In genomic region chr9:7169717-7170348, GRCh38 we compare ENCODE assay signal across 19 cellular contexts.
DNase-seq lines count a peak whose midpoint lies in the region; ATAC-seq, FAIRE-seq and TF ChIP-seq lines count a peak whose summit lies in the region.
"Had no signal": no experiment of that assay in that cellular context is flagged by ENCODE, and none has a peak within 500 bp of the region (broad histone marks: within the 10 kb centered on the region; RNA-seq: fewer than 3 reads in every experiment).

No MANE protein-coding gene starts in this region.

- H3K9me3 ChIP-seq in A549, result no peaks in the 10 kb centered on the region
- H3K9me3 ChIP-seq: left lung had no signal

- H3K4me2 ChIP-seq in A549, result no peak overlapping the region
- H3K4me2 ChIP-seq in mesendoderm (ENCODE audit: low read length), result no peak overlapping the region

- H3K36me3 ChIP-seq in mesendoderm (ENCODE audit: control insufficient read depth, insufficient read depth, low read length), result no peaks in the 10 kb centered on the region

- no peaks in the 10 kb centered on the region for H3K79me2 ChIP-seq in mesendoderm (ENCODE audit: control insufficient read depth, insufficient read depth, low read length)

- TF ChIP-seq EP300 in A549 (IDR thresholded peaks at IDR 0.05), result no peak

- H3K4me1 ChIP-seq in A549 (no peaks in the 10 kb centered on the region), mesendoderm (ENCODE audit: control insufficient read depth, low read depth, low read length) (peaks cover 2% of the 10 kb centered on the region)
- H3K4me1 ChIP-seq: left lung had no signal

- H4K8ac ChIP-seq in mesendoderm (ENCODE audit: low read depth, low read length), result no peak overlapping the region

- POLR2A ChIA-PET in A549 (lab: Yijun Ruan, JAX), result no interaction called here
- POLR2A ChIA-PET in WTC11 (lab: Charles Lee), result no interaction called here

- H3K27me3 Mint-ChIP-seq in WTC11 (ENCODE audit: low read depth), result no peaks in the 10 kb centered on the region
- no peaks in the 10 kb centered on the region for H3K27me3 Mint-ChIP-seq in activated CD8-positive, alpha-beta memory T cell treated with anti-CD3 and anti-CD28 coated beads, Interleukin-2, amount 10 ng/mL, durations not matched to agents 7 days and 5 days
- H3K27me3 Mint-ChIP-seq: activated naive CD8-positive, alpha-beta T cell; T-helper 17 cell had no signal

- H3K56ac ChIP-seq in mesendoderm (ENCODE audit: low read length), result no peak overlapping the region

- no peak for TF ChIP-seq RAD21 in A549 (conservative IDR thresholded peaks at IDR 0.05 in 1 of 2, IDR thresholded peaks at IDR 0.05 in 1 of 2)

- H3K23ac ChIP-seq in mesendoderm (ENCODE audit: low read length), result no peak overlapping the region

- no peak overlapping the region for H3K4ac ChIP-seq in mesendoderm (ENCODE audit: low read depth, low read length)

- no peak overlapping the region for H3K4me3 Mint-ChIP-seq in WTC11
- H3K4me3 Mint-ChIP-seq in activated CD8-positive, alpha-beta memory T cell treated with anti-CD3 and anti-CD28 coated beads, Interleukin-2, amount 10 ng/mL, durations not matched to agents 7 days and 5 days, result no peak overlapping the region
- H3K4me3 Mint-ChIP-seq: activated naive CD8-positive, alpha-beta T cell; CD8-positive, alpha-beta T cell; T-helper 17 cell had no signal

- CTCF ChIA-PET in A549 (lab: Yijun Ruan, JAX) (no interaction called here), WTC11 (lab: Charles Lee) (no interaction called here)
- CTCF ChIA-PET in activated CD8-positive, alpha-beta memory T cell treated with anti-CD3 and anti-CD28 coated beads, Interleukin-2, amount 10 ng/mL, durations not matched to agents 7 days and 5 days (lab: Charles Lee), result no interaction called here

- no peaks in the 10 kb centered on the region for H3K27me3 ChIP-seq in mesendoderm (ENCODE audit: insufficient read depth, low read length, poor library complexity)
- H3K27me3 ChIP-seq: left lung had no signal

- H3K27ac Mint-ChIP-seq in WTC11, result 0 out of 2 replicates have a peak overlapping the region, but pooled peaks have one; percentile 15
- no peak overlapping the region for H3K27ac Mint-ChIP-seq in activated CD8-positive, alpha-beta memory T cell treated with anti-CD3 and anti-CD28 coated beads, Interleukin-2, amount 10 ng/mL, durations not matched to agents 7 days and 5 days
- H3K27ac Mint-ChIP-seq: activated naive CD8-positive, alpha-beta T cell; CD8-positive, alpha-beta T cell; T-helper 17 cell had no signal

- H3K36me3 Mint-ChIP-seq in WTC11, result peaks cover 11% of the 10 kb centered on the region
- peaks cover 23% of the 10 kb centered on the region for H3K36me3 Mint-ChIP-seq in activated CD8-positive, alpha-beta memory T cell treated with anti-CD3 and anti-CD28 coated beads, Interleukin-2, amount 10 ng/mL, durations not matched to agents 7 days and 5 days

- TF ChIP-seq CTCF in A549 (IDR thresholded peaks at IDR 0.05) (no peak), WTC11 (IDR thresholded peaks at IDR 0.05) (no peak)

- DNase-seq in A549 (ENCODE audit: low read depth in 1 of 2, low spot score in 1 of 2), result no peak
- peak; percentile 44 for DNase-seq in GM04504 (ENCODE audit: low read depth)
- no peak for DNase-seq in WTC11 (ENCODE audit: low spot score)
- DNase-seq in fibroblast of peridontal ligament (ENCODE audit: extremely low read depth), result peak; percentile 36
- DNase-seq in mesendoderm, result no peak
- no peak for DNase-seq in effector CD8-positive, alpha-beta T cell (lab: John Stamatoyannopoulos, UW)
- no peak for DNase-seq in activated CD8-positive, alpha-beta memory T cell treated with anti-CD3 and anti-CD28 coated beads, Interleukin-2, amount 10 ng/mL, durations not matched to agents 7 days and 5 days
- DNase-seq: CD8-positive, alpha-beta T cell; DMS79 treated with DMSO at 0.1 percent for 48 hours; erythroblast; left lung; NCI-H2029; retina; stimulated activated CD4-positive, alpha-beta T cell treated with anti-CD3 and anti-CD28 coated beads, Interleukin-15, amount 100 ng/mL, for 24 hours; T-helper 17 cell had no signal

- no peak overlapping the region for H2BK120ac ChIP-seq in mesendoderm (ENCODE audit: low read depth, low read length)

- H4K5ac ChIP-seq in mesendoderm (ENCODE audit: low read length), result no peak overlapping the region

- WGBS in A549 (ENCODE audit: missing lambda C conversion rate), result 46% methylated on average over 3 of the region's 3 CpGs
- WGBS in mesendoderm (ENCODE audit: extremely low coverage, insufficient coverage, low lambda C conversion rate), result no CpG with 5 or more reads among the region's 3 CpGs

- no peak overlapping the region for H3K9ac ChIP-seq in mesendoderm (ENCODE audit: low read length)

- FAIRE-seq in A549 (lab: Jason Lieb, UNC), result no peak
- FAIRE-seq: GM18507 had no signal

- no peak overlapping the region for H2AK5ac ChIP-seq in mesendoderm (ENCODE audit: low read length)

- H3K9me3 Mint-ChIP-seq in WTC11, result no peaks in the 10 kb centered on the region
- H3K9me3 Mint-ChIP-seq in activated CD8-positive, alpha-beta memory T cell treated with anti-CD3 and anti-CD28 coated beads, Interleukin-2, amount 10 ng/mL, durations not matched to agents 7 days and 5 days (ENCODE audit: low read depth), result no peaks in the 10 kb centered on the region
- H3K9me3 Mint-ChIP-seq: CD8-positive, alpha-beta T cell had no signal

- H3K18ac ChIP-seq in mesendoderm (ENCODE audit: low read length), result no peak overlapping the region

- H3K4me3 ChIP-seq in A549, result no peak overlapping the region
- H3K4me3 ChIP-seq in mesendoderm (ENCODE audit: low read length), result no peak overlapping the region
- H3K4me3 ChIP-seq: left lung had no signal

- no peak overlapping the region for H2BK5ac ChIP-seq in mesendoderm (ENCODE audit: low read length)

- H3K4me1 Mint-ChIP-seq in WTC11, result peaks cover 19% of the 10 kb centered on the region
- H3K4me1 Mint-ChIP-seq in activated CD8-positive, alpha-beta memory T cell treated with anti-CD3 and anti-CD28 coated beads, Interleukin-2, amount 10 ng/mL, durations not matched to agents 7 days and 5 days, result peaks cover 6% of the 10 kb centered on the region

- no peak for ATAC-seq in A549
- ATAC-seq in WTC11, result no peak
- no peak for ATAC-seq in HG03439 (IDR thresholded peaks at IDR 0.05; ENCODE audit: unreplicated experiment)
- ATAC-seq in activated CD8-positive, alpha-beta memory T cell treated with anti-CD3 and anti-CD28 coated beads, Interleukin-2, amount 10 ng/mL, durations not matched to agents 7 days and 5 days, result no peak
- ATAC-seq: activated CD4-positive, CD25-positive, alpha-beta regulatory T cell treated with anti-CD3 and anti-CD28 coated beads, Interleukin-2, amount 50 U/mL, for 24 hours; CD8-positive, alpha-beta T cell; left lung; T-helper 17 cell had no signal

- H3K27ac ChIP-seq in A549 (no peak overlapping the region), mesendoderm (ENCODE audit: low read depth, low read length) (no peak overlapping the region)
- H3K27ac ChIP-seq: left lung had no signal

- no peaks in the 10 kb centered on the region for H3K79me1 ChIP-seq in mesendoderm (ENCODE audit: low read length)

- no peak for TF ChIP-seq POLR2A in A549 (IDR thresholded peaks at IDR 0.05; ENCODE audit: low read length)

- no peak overlapping the region for H2BK15ac ChIP-seq in mesendoderm (replicated peaks; ENCODE audit: low read depth)

TF ChIP-seq in A549, 52 proteins besides CTCF, POLR2A, EP300 and RAD21:
- TF ChIP-seq PHF8 (IDR thresholded peaks at IDR 0.05; ENCODE audit: borderline replicate concordance, low read depth) (no peak), CHD2 (IDR thresholded peaks at IDR 0.05; ENCODE audit: low read length, partially characterized antibody) (no peak), SMC3 (IDR thresholded peaks at IDR 0.05) (no peak), CBX8 (IDR thresholded peaks at IDR 0.05) (no peak), BHLHE40 (IDR thresholded peaks at IDR 0.05; ENCODE audit: low read depth, low read length) (no peak), GATA3 (IDR thresholded peaks at IDR 0.05; ENCODE audit: borderline replicate concordance) (0 out of 2 replicates have a peak, but pooled peaks have one; percentile 26), HES2 (IDR thresholded peaks at IDR 0.05) (no peak)

TF ChIP-seq in WTC11, 78 proteins besides CTCF, POLR2A, EP300 and RAD21 (continues in another document):
- TF ChIP-seq STAT6 (CRISPR knock-in tag; conservative IDR thresholded peaks at IDR 0.05; ENCODE audit: low read depth) (no peak), ZNF121 (CRISPR knock-in tag; IDR thresholded peaks at IDR 0.05) (no peak), ATF6 (CRISPR knock-in tag; IDR thresholded peaks at IDR 0.05) (no peak)

Comparison
In these comparisons a context has a peak if more than half of its experiments do, and no peak if none do; other contexts are left out.
1. DNase-seq: peak in GM04504 (single experiment) and fibroblast of peridontal ligament (single experiment); none in A549 (0 of 2), WTC11 (single experiment), mesendoderm (single experiment), effector CD8-positive, alpha-beta T cell (single experiment) and activated CD8-positive, alpha-beta memory T cell treated with anti-CD3 and anti-CD28 coated beads, Interleukin-2, amount 10 ng/mL, durations not matched to agents 7 days and 5 days (single experiment).